Comparison of ENCODE assay signal across 20 cellular contexts in the genomic region with DNA sequence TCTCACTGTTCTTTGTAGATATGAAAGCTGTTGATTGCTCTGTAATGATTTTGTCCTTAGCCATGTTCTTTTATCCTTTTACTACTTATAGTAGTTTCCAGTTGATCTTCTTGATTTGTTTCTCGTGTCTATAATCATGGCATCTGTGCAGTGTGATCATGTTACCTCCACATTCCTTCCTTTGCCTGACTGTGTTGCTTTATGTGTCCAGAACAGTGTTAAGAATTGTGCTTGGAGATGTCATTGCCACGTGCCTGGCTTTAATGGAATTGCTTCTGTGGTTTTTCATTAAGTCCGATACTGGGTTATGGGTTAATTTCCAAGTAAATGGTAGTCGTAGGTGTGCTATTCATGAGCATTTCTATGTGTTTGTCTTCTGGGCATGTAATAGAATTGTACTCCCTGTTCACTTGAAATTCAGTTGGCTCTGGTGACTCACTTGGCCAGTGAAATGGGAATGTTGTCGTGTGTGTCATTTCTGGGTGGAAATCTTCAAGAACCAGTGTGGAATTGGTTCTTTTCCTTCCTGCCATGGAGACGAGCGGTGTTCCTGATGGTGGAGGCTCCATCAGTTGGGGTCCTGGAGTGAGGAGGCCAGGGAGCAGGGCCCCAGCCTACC. TPM values are rescaled to one million over a fixed set of nuclear protein-coding genes. Genes with fewer than 3 reads are reported as not detected.
DNase-seq lines count a peak whose midpoint lies in the region; ATAC-seq and TF ChIP-seq lines count a peak whose summit lies in the region.
"Had no signal": no experiment of that assay in that cellular context is flagged by ENCODE, and none has a peak within 500 bp of the region (broad histone marks: within the 10 kb centered on the region; RNA-seq: fewer than 3 reads in every experiment).

No MANE protein-coding gene starts in this region.

- TF ChIP-seq CTCF in AG10803 (conservative IDR thresholded peaks at IDR 0.05; ENCODE audit: low read length) = no peak
- no peak for TF ChIP-seq CTCF in kidney epithelial cell (IDR thresholded peaks at IDR 0.05; ENCODE audit: insufficient read depth, low read length, poor library complexity, severe bottlenecking)

- H3K36me3 ChIP-seq in kidney epithelial cell (ENCODE audit: control insufficient read depth, insufficient read depth, low read length) = no peaks in the 10 kb centered on the region
- H3K36me3 ChIP-seq: brain microvascular endothelial cell, right lobe of liver, thoracic aorta had no signal

- H3K4me3 ChIP-seq in AG10803 (ENCODE audit: low read length) (no peak overlapping the region), kidney epithelial cell (ENCODE audit: low read depth, low read length) (no peak overlapping the region)
- H3K4me3 ChIP-seq: BLaER1 treated with 17β-estradiol and CSF1 and Interleukin-3, amounts not matched to agents 10 nM and 100 nM; mucosa of descending colon; right lobe of liver; thoracic aorta had no signal

- no peaks in the 10 kb centered on the region for H3K27me3 ChIP-seq in kidney epithelial cell (ENCODE audit: control insufficient read depth, insufficient read depth, low read length)
- H3K27me3 ChIP-seq: BLaER1 treated with 17β-estradiol and CSF1 and Interleukin-3, amounts not matched to agents 10 nM and 100 nM; brain microvascular endothelial cell; right lobe of liver had no signal

- peak; percentile 33 for DNase-seq in AG10803 (ENCODE audit: low read depth)
- peak; percentile 42 for DNase-seq in GM03348 (ENCODE audit: low spot score)
- DNase-seq in amniotic epithelial cell (ENCODE audit: low read depth) = peak; percentile 16
- peak; percentile 14 for DNase-seq in kidney epithelial cell (ENCODE audit: low read depth)
- no peak for DNase-seq in 8988T
- no peak for DNase-seq in NCI-H345 treated with DMSO at 0.1 percent for 48 hours (lab: John Stamatoyannopoulos, UW; ENCODE audit: unreplicated experiment)
- no peak for DNase-seq in NCI-H1436 treated with DMSO at 0.1 percent for 48 hours (lab: John Stamatoyannopoulos, UW)
- DNase-seq: activated CD4-positive, CD25-positive, alpha-beta regulatory T cell; activated CD8-positive, alpha-beta memory T cell treated with anti-CD3 and anti-CD28 coated beads, Interleukin-2, amount 50 U/mL, for 4 hours; activated naive CD4-positive, alpha-beta T cell treated with anti-CD3 and anti-CD28 coated beads for 36 hours; brain microvascular endothelial cell; foreskin melanocyte; mucosa of descending colon; NCI-H2081 treated with DMSO at 0.1 percent for 48 hours; right lobe of liver; stimulated activated CD4-positive, alpha-beta T cell treated with anti-CD3 and anti-CD28 coated beads, Interleukin-2, amount 100 ng/mL, for 48 hours; SW 1271 had no signal

- ATAC-seq in HG03280 (IDR thresholded peaks at IDR 0.05; ENCODE audit: unreplicated experiment) = no peak
- ATAC-seq: mucosa of descending colon, right lobe of liver had no signal

RNA-seq across cellular contexts. Expression of gene GTSE1, which starts 6.8 kb away (rescaled TPM):
- 3.8 and 4.5 TPM in 2 replicates for total RNA-seq in kidney epithelial cell

RNA-seq across cellular contexts. Expression of gene TRMU, which starts 32.1 kb away (rescaled TPM):
- 20.8 and 23.3 TPM in 2 replicates for total RNA-seq in kidney epithelial cell

RNA-seq across cellular contexts. Expression of gene TTC38, which starts 35.6 kb away (rescaled TPM):
- 28.9 and 39.9 TPM in 2 replicates for total RNA-seq in kidney epithelial cell

RNA-seq across cellular contexts. Expression of gene PKDREJ, which starts 40.3 kb away (rescaled TPM):
- total RNA-seq in kidney epithelial cell = not detected in 2 replicates
- total RNA-seq: activated naive CD4-positive, alpha-beta T cell treated with anti-CD3 and anti-CD28 coated beads for 36 hours had no signal

RNA-seq across cellular contexts. Expression of gene CDPF1, which starts 53.4 kb away (rescaled TPM):
- total RNA-seq in kidney epithelial cell = 13.8 and 27.9 TPM in 2 replicates

Comparison
In these comparisons a context has a peak if more than half of its experiments do, and no peak if none do; other contexts are left out.
1. DNase-seq: peak in AG10803 (single experiment), GM03348 (single experiment), amniotic epithelial cell (single experiment) and kidney epithelial cell (single experiment); none in 8988T (single experiment), NCI-H345 treated with DMSO at 0.1 percent for 48 hours (single experiment) and NCI-H1436 treated with DMSO at 0.1 percent for 48 hours (single experiment).